Comparison of ENCODE assay signal across 8 cellular contexts in genomic region chr4:24470681-24471622, GRCh38.
DNase-seq lines count a peak whose midpoint lies in the region; ATAC-seq and TF ChIP-seq lines count a peak whose summit lies in the region.

No MANE protein-coding gene starts in this region.

- DNase-seq in AG09309 (ENCODE audit: low read depth) = no peak
- DNase-seq in GM20000 (ENCODE audit: low spot score) = peak; percentile 75
- DNase-seq in caudate nucleus (lab: John Stamatoyannopoulos, UW) = peak in 44 of 61 donors; percentile 3 to 65 (median 38)
- peak; percentile 28 for DNase-seq in kidney glomerular epithelial cell (lab: John Stamatoyannopoulos, UW)
- DNase-seq in stimulated activated CD4-positive, alpha-beta T cell treated with anti-CD3 and anti-CD28 coated beads, Interleukin-4, amount 100 ng/mL, for 24 hours = peak; percentile 36
- no peak for DNase-seq in inferior parietal cortex (ENCODE audit: extremely low spot score)
- DNase-seq in A172 (ENCODE audit: low spot score) = no peak

- TF ChIP-seq CTCF in AG09309 (IDR thresholded peaks at IDR 0.05; ENCODE audit: control insufficient read depth, insufficient read depth, low read depth, low read length, missing control alignments) = no peak
- TF ChIP-seq CTCF in GM20000 (IDR thresholded peaks at IDR 0.05; ENCODE audit: extremely low read depth, missing control alignments) = no peak

- H3K27ac ChIP-seq in caudate nucleus (ENCODE audit: low read depth, low read length) = peak overlapping the region; percentile 30

- peak overlapping the region; percentile 67 for H3K4me3 ChIP-seq in AG09309 (ENCODE audit: control insufficient read depth, low read depth, low read length)

- ATAC-seq in SK-N-SH treated with all-trans-retinoic acid at 6 μM for 48 hours = peak; percentile 7; the same call in 1 of the 3 replicates

TF ChIP-seq in SK-N-SH treated with all-trans-retinoic acid at 6 μM for 48 hours, 23 proteins besides CTCF, POLR2A, EP300 and RAD21:
- no peak for TF ChIP-seq ZFP3 (CRISPR knock-in tag; IDR thresholded peaks at IDR 0.05)
- no peak for TF ChIP-seq ARNTL (CRISPR knock-in tag; IDR thresholded peaks at IDR 0.05; ENCODE audit: borderline replicate concordance, low read depth)
- TF ChIP-seq ZFP30 (CRISPR knock-in tag; IDR thresholded peaks at IDR 0.05) = no peak
- TF ChIP-seq ZC3H10 (CRISPR knock-in tag; IDR thresholded peaks at IDR 0.05) = no peak
- TF ChIP-seq TCF4 (CRISPR knock-in tag; IDR thresholded peaks at IDR 0.05; ENCODE audit: borderline replicate concordance) = no peak
- TF ChIP-seq CREB5 (CRISPR knock-in tag; IDR thresholded peaks at IDR 0.05; ENCODE audit: low read depth) = no peak
- no peak for TF ChIP-seq POU6F1 (CRISPR knock-in tag; IDR thresholded peaks at IDR 0.05; ENCODE audit: borderline replicate concordance, low read depth)
- TF ChIP-seq CSRNP3 (CRISPR knock-in tag; IDR thresholded peaks at IDR 0.05) = no peak

Comparison
In these comparisons a context has a peak if more than half of its experiments do, and no peak if none do; other contexts are left out.
1. DNase-seq: peak in GM20000 (single experiment), caudate nucleus (44 of 61), kidney glomerular epithelial cell (single experiment) and stimulated activated CD4-positive, alpha-beta T cell treated with anti-CD3 and anti-CD28 coated beads, Interleukin-4, amount 100 ng/mL, for 24 hours (single experiment); none in AG09309 (single experiment), inferior parietal cortex (single experiment) and A172 (single experiment).